ENCODE assay signal across 1 cellular context in the genomic region with DNA sequence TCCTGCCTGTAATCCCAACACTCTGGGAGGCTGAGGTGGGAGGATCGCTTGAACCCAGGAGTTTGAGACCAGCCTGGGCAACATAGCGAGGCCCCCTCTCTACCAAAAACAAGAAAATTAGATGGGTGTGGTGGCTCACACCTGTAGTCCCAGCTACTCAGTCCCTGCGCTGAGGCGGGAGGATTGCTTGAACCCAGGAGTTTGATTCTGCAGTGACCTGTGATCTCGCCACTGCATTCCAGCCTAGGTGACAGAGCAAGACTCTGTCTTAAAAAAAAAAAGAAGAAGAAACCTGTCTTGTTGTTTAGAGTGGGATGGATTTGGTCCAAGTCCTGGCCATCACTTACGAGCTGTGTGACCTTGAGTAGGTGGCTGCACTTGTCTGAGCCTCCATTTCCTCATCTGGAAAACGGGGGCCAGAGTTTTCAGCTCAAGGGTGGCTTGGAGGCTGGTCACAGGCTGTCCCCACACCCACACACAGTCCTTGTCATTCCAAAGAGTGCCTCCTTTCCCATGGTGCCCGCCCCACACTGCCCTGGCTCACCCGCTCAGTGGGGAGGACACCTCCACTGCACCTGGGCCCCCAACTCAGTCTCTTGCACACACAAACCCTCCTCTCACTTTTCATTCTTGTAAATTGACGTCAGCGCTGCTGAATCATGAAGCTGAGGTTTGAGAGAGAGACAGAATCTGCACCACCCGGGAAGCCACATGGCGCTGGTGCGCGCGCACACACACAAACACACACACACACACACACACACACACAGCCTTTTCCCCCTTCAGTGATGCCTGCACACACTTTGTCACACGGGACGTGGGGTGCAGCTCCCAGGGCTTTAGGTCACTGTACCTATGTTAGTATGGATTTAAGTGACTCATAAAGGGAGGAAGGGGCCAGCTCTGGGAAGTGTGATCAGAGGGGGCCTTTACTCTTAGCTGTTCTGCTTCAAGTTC.
A peak's percentile ranks its signal among the peaks of the same experiment; 100 is the strongest.
TF ChIP-seq lines count a peak whose summit lies in the region.

No MANE protein-coding gene starts in this region.

TF ChIP-seq in K562, 482 proteins besides CTCF, POLR2A, EP300 and RAD21 (continued from another document and continues in another):
- TF ChIP-seq, protein P1, sequence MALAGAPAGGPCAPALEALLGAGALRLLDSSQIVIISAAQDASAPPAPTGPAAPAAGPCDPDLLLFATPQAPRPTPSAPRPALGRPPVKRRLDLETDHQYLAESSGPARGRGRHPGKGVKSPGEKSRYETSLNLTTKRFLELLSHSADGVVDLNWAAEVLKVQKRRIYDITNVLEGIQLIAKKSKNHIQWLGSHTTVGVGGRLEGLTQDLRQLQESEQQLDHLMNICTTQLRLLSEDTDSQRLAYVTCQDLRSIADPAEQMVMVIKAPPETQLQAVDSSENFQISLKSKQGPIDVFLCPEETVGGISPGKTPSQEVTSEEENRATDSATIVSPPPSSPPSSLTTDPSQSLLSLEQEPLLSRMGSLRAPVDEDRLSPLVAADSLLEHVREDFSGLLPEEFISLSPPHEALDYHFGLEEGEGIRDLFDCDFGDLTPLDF (CRISPR knock-in tag; IDR thresholded peaks at IDR 0.05) = no peak
- TF ChIP-seq ZNF57 (CRISPR knock-in tag; IDR thresholded peaks at IDR 0.05) (no peak), CSDE1 (IDR thresholded peaks at IDR 0.05) (no peak), PHF8 (IDR thresholded peaks at IDR 0.05; ENCODE audit: borderline replicate concordance, low read length) (no peak), NCOA1 (IDR thresholded peaks at IDR 0.05; ENCODE audit: low read depth) (no peak), IRF2 (CRISPR knock-in tag; IDR thresholded peaks at IDR 0.05) (no peak), NFYB (IDR thresholded peaks at IDR 0.05; ENCODE audit: extremely low read depth, insufficient read length) (no peak), FOXM1 (IDR thresholded peaks at IDR 0.05; ENCODE audit: low read depth) (no peak), FOXM1 (CRISPR knock-in tag; IDR thresholded peaks at IDR 0.05; ENCODE audit: low read depth) (no peak), MTA3 (IDR thresholded peaks at IDR 0.05; ENCODE audit: borderline replicate concordance) (peak; percentile 67; the same call in 1 of the 2 replicates), TAF1 (IDR thresholded peaks at IDR 0.05; ENCODE audit: control insufficient read depth, extremely low read depth, insufficient read depth, low read length, severe bottlenecking) (no peak), NCOR1 (IDR thresholded peaks at IDR 0.05) (no peak), RUNX1 (IDR thresholded peaks at IDR 0.05; ENCODE audit: low read depth) (no peak), SIN3B (IDR thresholded peaks at IDR 0.05; ENCODE audit: low read depth) (no peak), MCM7 (IDR thresholded peaks at IDR 0.05) (no peak), PRMT5 (CRISPR knock-in tag; IDR thresholded peaks at IDR 0.05) (no peak), PRPF4 (IDR thresholded peaks at IDR 0.05; ENCODE audit: insufficient read depth, low read depth, low read length, poor library complexity, severe bottlenecking) (no peak), CREM (IDR thresholded peaks at IDR 0.05; ENCODE audit: low read depth) (peak; percentile 77), SREBF1 (IDR thresholded peaks at IDR 0.05; ENCODE audit: borderline replicate concordance, low read depth, low read length) (no peak), ETS2 (tag; IDR thresholded peaks at IDR 0.05; ENCODE audit: borderline replicate concordance, poor library complexity, severe bottlenecking) (no peak), MYBL2 (IDR thresholded peaks at IDR 0.05; ENCODE audit: low read depth) (no peak), MYBL2 (CRISPR knock-in tag; IDR thresholded peaks at IDR 0.05; ENCODE audit: borderline replicate concordance) (no peak), FOXJ2 (tag; IDR thresholded peaks at IDR 0.05) (no peak), CTBP1 (IDR thresholded peaks at IDR 0.05; ENCODE audit: borderline replicate concordance) (no peak), SMARCE1 (IDR thresholded peaks at IDR 0.05) (peak; percentile 62; the same call in 1 of the 2 replicates), KAT8 (IDR thresholded peaks at IDR 0.05; ENCODE audit: low read depth) (no peak), POLR2AphosphoS2 (IDR thresholded peaks at IDR 0.05; ENCODE audit: low read length) (peak; percentile 86; the same call in 1 of the 2 replicates), U2AF2 (optimal IDR thresholded peaks at IDR 0.05; ENCODE audit: low read depth, low read length) (no peak), MIER1 (IDR thresholded peaks at IDR 0.05; ENCODE audit: low read depth) (no peak), SMAD2 (IDR thresholded peaks at IDR 0.05; ENCODE audit: low read depth, low read length) (no peak), ZNF436 (CRISPR knock-in tag; IDR thresholded peaks at IDR 0.05) (no peak), ARHGAP35 (IDR thresholded peaks at IDR 0.05; ENCODE audit: partially characterized antibody) (no peak), ZNF561 (CRISPR knock-in tag; conservative IDR thresholded peaks at IDR 0.05) (no peak), CHD1 (IDR thresholded peaks at IDR 0.05; ENCODE audit: low read length) (no peak), PPARD (CRISPR knock-in tag; IDR thresholded peaks at IDR 0.05) (no peak), GATA2 (CRISPR knock-in tag; IDR thresholded peaks at IDR 0.05) (no peak), MCM5 (IDR thresholded peaks at IDR 0.05; ENCODE audit: low read depth) (no peak), ELF4 (CRISPR knock-in tag; IDR thresholded peaks at IDR 0.05) (no peak), BDP1 (IDR thresholded peaks at IDR 0.05; ENCODE audit: insufficient read depth, insufficient read length) (no peak), GTF2F1 (IDR thresholded peaks at IDR 0.05; ENCODE audit: low read depth, low read length) (no peak), FOS (IDR thresholded peaks at IDR 0.05; ENCODE audit: extremely low read depth, insufficient read length) (no peak), POLR3G (IDR thresholded peaks at IDR 0.05; ENCODE audit: extremely low read depth, insufficient read length, insufficient replicate concordance) (no peak), PHB2 (IDR thresholded peaks at IDR 0.05; ENCODE audit: low read depth) (no peak)
- TF ChIP-seq, protein P2, sequence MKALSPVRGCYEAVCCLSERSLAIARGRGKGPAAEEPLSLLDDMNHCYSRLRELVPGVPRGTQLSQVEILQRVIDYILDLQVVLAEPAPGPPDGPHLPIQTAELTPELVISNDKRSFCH (CRISPR knock-in tag; IDR thresholded peaks at IDR 0.05) = no peak
- TF ChIP-seq, protein P2 (tag; IDR thresholded peaks at IDR 0.05) = no peak
- TF ChIP-seq, protein P3, sequence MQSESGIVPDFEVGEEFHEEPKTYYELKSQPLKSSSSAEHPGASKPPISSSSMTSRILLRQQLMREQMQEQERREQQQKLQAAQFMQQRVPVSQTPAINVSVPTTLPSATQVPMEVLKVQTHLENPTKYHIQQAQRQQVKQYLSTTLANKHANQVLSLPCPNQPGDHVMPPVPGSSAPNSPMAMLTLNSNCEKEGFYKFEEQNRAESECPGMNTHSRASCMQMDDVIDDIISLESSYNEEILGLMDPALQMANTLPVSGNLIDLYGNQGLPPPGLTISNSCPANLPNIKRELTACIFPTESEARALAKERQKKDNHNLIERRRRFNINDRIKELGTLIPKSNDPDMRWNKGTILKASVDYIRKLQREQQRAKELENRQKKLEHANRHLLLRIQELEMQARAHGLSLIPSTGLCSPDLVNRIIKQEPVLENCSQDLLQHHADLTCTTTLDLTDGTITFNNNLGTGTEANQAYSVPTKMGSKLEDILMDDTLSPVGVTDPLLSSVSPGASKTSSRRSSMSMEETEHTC (IDR thresholded peaks at IDR 0.05) = no peak
- TF ChIP-seq, protein P4, sequence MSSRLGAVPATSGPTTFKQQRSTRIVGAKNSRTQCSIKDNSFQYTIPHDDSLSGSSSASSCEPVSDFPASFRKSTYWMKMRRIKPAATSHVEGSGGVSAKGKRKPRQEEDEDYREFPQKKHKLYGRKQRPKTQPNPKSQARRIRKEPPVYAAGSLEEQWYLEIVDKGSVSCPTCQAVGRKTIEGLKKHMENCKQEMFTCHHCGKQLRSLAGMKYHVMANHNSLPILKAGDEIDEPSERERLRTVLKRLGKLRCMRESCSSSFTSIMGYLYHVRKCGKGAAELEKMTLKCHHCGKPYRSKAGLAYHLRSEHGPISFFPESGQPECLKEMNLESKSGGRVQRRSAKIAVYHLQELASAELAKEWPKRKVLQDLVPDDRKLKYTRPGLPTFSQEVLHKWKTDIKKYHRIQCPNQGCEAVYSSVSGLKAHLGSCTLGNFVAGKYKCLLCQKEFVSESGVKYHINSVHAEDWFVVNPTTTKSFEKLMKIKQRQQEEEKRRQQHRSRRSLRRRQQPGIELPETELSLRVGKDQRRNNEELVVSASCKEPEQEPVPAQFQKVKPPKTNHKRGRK (tag; IDR thresholded peaks at IDR 0.05) = no peak
- TF ChIP-seq, protein P5, sequence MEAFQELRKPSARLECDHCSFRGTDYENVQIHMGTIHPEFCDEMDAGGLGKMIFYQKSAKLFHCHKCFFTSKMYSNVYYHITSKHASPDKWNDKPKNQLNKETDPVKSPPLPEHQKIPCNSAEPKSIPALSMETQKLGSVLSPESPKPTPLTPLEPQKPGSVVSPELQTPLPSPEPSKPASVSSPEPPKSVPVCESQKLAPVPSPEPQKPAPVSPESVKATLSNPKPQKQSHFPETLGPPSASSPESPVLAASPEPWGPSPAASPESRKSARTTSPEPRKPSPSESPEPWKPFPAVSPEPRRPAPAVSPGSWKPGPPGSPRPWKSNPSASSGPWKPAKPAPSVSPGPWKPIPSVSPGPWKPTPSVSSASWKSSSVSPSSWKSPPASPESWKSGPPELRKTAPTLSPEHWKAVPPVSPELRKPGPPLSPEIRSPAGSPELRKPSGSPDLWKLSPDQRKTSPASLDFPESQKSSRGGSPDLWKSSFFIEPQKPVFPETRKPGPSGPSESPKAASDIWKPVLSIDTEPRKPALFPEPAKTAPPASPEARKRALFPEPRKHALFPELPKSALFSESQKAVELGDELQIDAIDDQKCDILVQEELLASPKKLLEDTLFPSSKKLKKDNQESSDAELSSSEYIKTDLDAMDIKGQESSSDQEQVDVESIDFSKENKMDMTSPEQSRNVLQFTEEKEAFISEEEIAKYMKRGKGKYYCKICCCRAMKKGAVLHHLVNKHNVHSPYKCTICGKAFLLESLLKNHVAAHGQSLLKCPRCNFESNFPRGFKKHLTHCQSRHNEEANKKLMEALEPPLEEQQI (IDR thresholded peaks at IDR 0.05) = no peak
- TF ChIP-seq, protein P6, sequence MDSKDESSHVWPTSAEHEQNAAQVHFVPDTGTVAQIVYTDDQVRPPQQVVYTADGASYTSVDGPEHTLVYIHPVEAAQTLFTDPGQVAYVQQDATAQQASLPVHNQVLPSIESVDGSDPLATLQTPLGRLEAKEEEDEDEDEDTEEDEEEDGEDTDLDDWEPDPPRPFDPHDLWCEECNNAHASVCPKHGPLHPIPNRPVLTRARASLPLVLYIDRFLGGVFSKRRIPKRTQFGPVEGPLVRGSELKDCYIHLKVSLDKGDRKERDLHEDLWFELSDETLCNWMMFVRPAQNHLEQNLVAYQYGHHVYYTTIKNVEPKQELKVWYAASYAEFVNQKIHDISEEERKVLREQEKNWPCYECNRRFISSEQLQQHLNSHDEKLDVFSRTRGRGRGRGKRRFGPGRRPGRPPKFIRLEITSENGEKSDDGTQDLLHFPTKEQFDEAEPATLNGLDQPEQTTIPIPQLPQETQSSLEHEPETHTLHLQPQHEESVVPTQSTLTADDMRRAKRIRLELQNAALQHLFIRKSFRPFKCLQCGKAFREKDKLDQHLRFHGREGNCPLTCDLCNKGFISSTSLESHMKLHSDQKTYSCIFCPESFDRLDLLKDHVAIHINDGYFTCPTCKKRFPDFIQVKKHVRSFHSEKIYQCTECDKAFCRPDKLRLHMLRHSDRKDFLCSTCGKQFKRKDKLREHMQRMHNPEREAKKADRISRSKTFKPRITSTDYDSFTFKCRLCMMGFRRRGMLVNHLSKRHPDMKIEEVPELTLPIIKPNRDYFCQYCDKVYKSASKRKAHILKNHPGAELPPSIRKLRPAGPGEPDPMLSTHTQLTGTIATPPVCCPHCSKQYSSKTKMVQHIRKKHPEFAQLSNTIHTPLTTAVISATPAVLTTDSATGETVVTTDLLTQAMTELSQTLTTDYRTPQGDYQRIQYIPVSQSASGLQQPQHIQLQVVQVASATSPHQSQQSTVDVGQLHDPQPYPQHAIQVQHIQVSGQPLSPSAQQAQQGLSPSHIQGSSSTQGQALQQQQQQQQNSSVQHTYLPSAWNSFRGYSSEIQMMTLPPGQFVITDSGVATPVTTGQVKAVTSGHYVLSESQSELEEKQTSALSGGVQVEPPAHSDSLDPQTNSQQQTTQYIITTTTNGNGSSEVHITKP (IDR thresholded peaks at IDR 0.05; ENCODE audit: partially characterized antibody) = no peak
- TF ChIP-seq, protein P7, sequence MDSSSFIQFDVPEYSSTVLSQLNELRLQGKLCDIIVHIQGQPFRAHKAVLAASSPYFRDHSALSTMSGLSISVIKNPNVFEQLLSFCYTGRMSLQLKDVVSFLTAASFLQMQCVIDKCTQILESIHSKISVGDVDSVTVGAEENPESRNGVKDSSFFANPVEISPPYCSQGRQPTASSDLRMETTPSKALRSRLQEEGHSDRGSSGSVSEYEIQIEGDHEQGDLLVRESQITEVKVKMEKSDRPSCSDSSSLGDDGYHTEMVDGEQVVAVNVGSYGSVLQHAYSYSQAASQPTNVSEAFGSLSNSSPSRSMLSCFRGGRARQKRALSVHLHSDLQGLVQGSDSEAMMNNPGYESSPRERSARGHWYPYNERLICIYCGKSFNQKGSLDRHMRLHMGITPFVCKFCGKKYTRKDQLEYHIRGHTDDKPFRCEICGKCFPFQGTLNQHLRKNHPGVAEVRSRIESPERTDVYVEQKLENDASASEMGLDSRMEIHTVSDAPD (CRISPR knock-in tag; IDR thresholded peaks at IDR 0.05) = no peak
- TF ChIP-seq, protein P8, sequence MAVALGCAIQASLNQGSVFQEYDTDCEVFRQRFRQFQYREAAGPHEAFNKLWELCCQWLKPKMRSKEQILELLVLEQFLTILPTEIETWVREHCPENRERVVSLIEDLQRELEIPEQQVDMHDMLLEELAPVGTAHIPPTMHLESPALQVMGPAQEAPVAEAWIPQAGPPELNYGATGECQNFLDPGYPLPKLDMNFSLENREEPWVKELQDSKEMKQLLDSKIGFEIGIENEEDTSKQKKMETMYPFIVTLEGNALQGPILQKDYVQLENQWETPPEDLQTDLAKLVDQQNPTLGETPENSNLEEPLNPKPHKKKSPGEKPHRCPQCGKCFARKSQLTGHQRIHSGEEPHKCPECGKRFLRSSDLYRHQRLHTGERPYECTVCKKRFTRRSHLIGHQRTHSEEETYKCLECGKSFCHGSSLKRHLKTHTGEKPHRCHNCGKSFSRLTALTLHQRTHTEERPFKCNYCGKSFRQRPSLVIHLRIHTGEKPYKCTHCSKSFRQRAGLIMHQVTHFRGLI (CRISPR knock-in tag; IDR thresholded peaks at IDR 0.05) = no peak
- TF ChIP-seq, protein P9, sequence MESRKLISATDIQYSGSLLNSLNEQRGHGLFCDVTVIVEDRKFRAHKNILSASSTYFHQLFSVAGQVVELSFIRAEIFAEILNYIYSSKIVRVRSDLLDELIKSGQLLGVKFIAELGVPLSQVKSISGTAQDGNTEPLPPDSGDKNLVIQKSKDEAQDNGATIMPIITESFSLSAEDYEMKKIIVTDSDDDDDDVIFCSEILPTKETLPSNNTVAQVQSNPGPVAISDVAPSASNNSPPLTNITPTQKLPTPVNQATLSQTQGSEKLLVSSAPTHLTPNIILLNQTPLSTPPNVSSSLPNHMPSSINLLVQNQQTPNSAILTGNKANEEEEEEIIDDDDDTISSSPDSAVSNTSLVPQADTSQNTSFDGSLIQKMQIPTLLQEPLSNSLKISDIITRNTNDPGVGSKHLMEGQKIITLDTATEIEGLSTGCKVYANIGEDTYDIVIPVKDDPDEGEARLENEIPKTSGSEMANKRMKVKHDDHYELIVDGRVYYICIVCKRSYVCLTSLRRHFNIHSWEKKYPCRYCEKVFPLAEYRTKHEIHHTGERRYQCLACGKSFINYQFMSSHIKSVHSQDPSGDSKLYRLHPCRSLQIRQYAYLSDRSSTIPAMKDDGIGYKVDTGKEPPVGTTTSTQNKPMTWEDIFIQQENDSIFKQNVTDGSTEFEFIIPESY (CRISPR knock-in tag; IDR thresholded peaks at IDR 0.05) = peak; percentile 95
